Comparison of ENCODE assay signal across 10 cellular contexts in the genomic region with DNA sequence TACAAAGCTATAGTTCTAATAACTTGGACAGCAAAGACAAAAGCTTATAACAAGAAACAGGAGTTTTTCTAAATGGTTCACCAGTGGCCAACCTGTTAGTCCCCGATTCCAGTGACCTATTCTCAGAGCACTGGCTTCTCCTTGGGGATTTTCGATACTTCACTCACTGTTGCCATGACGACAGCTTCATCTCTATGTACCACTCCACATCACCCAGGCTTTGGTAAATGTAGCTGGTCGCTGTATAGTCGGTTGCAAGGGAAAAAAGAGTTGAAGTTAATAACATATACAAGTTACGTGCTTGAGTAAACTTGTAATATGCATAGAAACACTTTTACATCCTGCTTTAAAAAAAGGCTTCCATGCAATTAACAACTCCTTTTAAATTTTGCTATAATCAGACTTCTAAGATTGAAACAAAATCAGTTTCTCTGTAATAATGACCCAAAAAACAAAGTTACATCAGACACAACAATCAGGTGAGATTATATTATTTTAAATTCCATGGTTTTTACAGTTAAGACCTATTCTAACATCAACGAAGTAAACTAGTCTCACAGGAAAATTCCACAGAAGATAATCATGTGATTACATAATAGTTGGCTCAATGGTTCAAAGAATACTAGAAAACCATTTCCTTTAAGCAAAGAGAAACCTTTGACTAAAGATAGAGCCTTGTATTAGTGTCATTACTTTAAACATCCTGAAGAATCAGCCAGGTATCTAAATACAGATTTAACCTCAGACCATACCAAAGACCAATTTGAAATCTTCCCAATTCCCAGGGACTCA. TPM values are rescaled to one million over a fixed set of nuclear protein-coding genes. Genes with fewer than 3 reads are reported as not detected.
DNase-seq lines count a peak whose midpoint lies in the region; ATAC-seq, FAIRE-seq and TF ChIP-seq lines count a peak whose summit lies in the region.
"Had no signal": no experiment of that assay in that cellular context is flagged by ENCODE, and none has a peak within 500 bp of the region (broad histone marks: within the 10 kb centered on the region; RNA-seq: fewer than 3 reads in every experiment).

No MANE protein-coding gene starts in this region.

- no peak for FAIRE-seq in H1 (lab: Jason Lieb, UNC)

- POLR2A ChIA-PET in H1 (lab: Charles Lee; ENCODE audit: partially characterized antibody) = interaction anchor here (0.8 to 6.1 kb wide), 7 partner anchors 9 to 342 kb away, joined by 3 to 50 read pairs (median 5); no protein-coding TSS in a partner anchor

- peak; percentile 44 for DNase-seq in NCI-H1436 (lab: John Stamatoyannopoulos, UW)
- no peak for DNase-seq in NCI-H1436 treated with DMSO at 0.1 percent for 48 hours (lab: John Stamatoyannopoulos, UW)
- DNase-seq in NCI-H524 treated with DMSO at 0.1 percent for 48 hours (lab: John Stamatoyannopoulos, UW) = peak; percentile 18
- no peak for DNase-seq in H1 (ENCODE audit: low read depth in 1 of 2, low spot score in 2 of 2)
- peak in 1 of 2 donors; percentile 51 for DNase-seq in trophoblast cell
- no peak for DNase-seq in H7
- DNase-seq: Kasumi-1 had no signal

- H3K18ac ChIP-seq in H1 (ENCODE audit: extremely low read depth, low read length) (no peak overlapping the region), trophoblast cell (ENCODE audit: low read length) (no peak overlapping the region)

- H3K23ac ChIP-seq in H1 (ENCODE audit: insufficient read length) = no peak overlapping the region
- no peak overlapping the region for H3K23ac ChIP-seq in trophoblast cell (ENCODE audit: low read length)

- H2BK15ac ChIP-seq in H1 (ENCODE audit: low read length) = no peak overlapping the region

- no peak for TF ChIP-seq CTCF in H1 (IDR thresholded peaks at IDR 0.05; ENCODE audit: control extremely low read depth in 1 of 3, insufficient read depth in 1 of 3, low read depth in 1 of 3, low read length in 3 of 3)

- peaks cover 12 to 14% of the 10 kb centered on the region in 2 experiments for H4K20me1 ChIP-seq in H1 (replicated peaks in 1 of 2; ENCODE audit: control insufficient read depth in 1 of 2, insufficient read depth in 2 of 2, low read length in 2 of 2)

- H3K9me3 ChIP-seq in H1 (ENCODE audit: insufficient read depth in 2 of 2, low read depth in 1 of 2, low read length in 1 of 2) (no peaks in the 10 kb centered on the region), trophoblast cell (ENCODE audit: insufficient read depth, low read depth, low read length) (no peaks in the 10 kb centered on the region)

- no peak for TF ChIP-seq RAD21 in H1 (IDR thresholded peaks at IDR 0.05 in 1 of 2, conservative IDR thresholded peaks at IDR 0.05 in 1 of 2; ENCODE audit: low read depth in 2 of 2, low read length in 2 of 2)

- WGBS in H1 (ENCODE audit: extremely low coverage in 1 of 2, insufficient coverage in 1 of 2, insufficient read length in 1 of 2, insufficient replicate concordance in 2 of 2, low coverage in 1 of 2, low lambda C conversion rate in 2 of 2, missing lambda C conversion rate in 1 of 2), 2 experiments = 91% methylated on average over 7 of the region's 7 CpGs; no CpG with 5 or more reads in 1 of the 2 experiments
- no CpG with 5 or more reads among the region's 7 CpGs for WGBS in trophoblast cell (ENCODE audit: extremely low coverage, insufficient coverage, insufficient read length)

- no peak for TF ChIP-seq EP300 in H1 (IDR thresholded peaks at IDR 0.05; ENCODE audit: borderline replicate concordance in 1 of 2, low read depth in 2 of 2, low read length in 2 of 2)

- peak overlapping the region; percentile 47; the same call in 1 of the 2 replicates for H4K8ac ChIP-seq in H1 (ENCODE audit: extremely low read depth, insufficient read depth, low read length)
- H4K8ac ChIP-seq in trophoblast cell (ENCODE audit: low read depth, low read length) = no peak overlapping the region

- H2BK12ac ChIP-seq in H1 (ENCODE audit: low read depth, low read length) (no peak overlapping the region), trophoblast cell (ENCODE audit: low read length) (no peak overlapping the region)

- H3K23me2 ChIP-seq in H1 (ENCODE audit: low read depth, low read length) = peaks cover 10% of the 10 kb centered on the region

- H2AFZ ChIP-seq in H1 (ENCODE audit: low read length) (no peak overlapping the region), trophoblast cell (ENCODE audit: insufficient read depth, low read length, poor library complexity) (no peak overlapping the region)

- no peak overlapping the region for H3K56ac ChIP-seq in H1 (replicated peaks; ENCODE audit: insufficient read length, low read depth, low read length)

- H3K4me2 ChIP-seq in H1 (ENCODE audit: insufficient read depth in 1 of 2, low read depth in 2 of 2, low read length in 2 of 2) (peak overlapping the region; percentile 22 to 93; a peak in 3 of 4 replicates), trophoblast cell (ENCODE audit: low read length) (no peak overlapping the region)

- H3K14ac ChIP-seq in H1 (ENCODE audit: insufficient read length) = no peak overlapping the region
- no peak overlapping the region for H3K14ac ChIP-seq in trophoblast cell (ENCODE audit: low read length)

- H3K27ac ChIP-seq in H1 (ENCODE audit: low read depth, low read length) = no peak overlapping the region
- H3K27ac ChIP-seq in trophoblast cell (ENCODE audit: low read depth, low read length) = no peak overlapping the region
- H3K27ac ChIP-seq: C4-2B had no signal

- H3K4me3 ChIP-seq in H1 (ENCODE audit: extremely low read depth in 1 of 4, insufficient read depth in 2 of 4, low read depth in 3 of 4, low read length in 4 of 4) (peak overlapping the region in 1 of 4 experiments; percentile 89; a peak in 2 of 8 replicates), trophoblast cell (ENCODE audit: low read depth, low read length) (no peak overlapping the region), H7 (ENCODE audit: insufficient read depth, low read depth, low read length) (no peak overlapping the region)

- TF ChIP-seq POLR2A in H1 (IDR thresholded peaks at IDR 0.05; ENCODE audit: control extremely low read depth in 1 of 2, low read depth in 2 of 2, low read length in 2 of 2) = no peak

- H4K12ac ChIP-seq in trophoblast cell (ENCODE audit: low read depth, low read length) = no peak overlapping the region

- H3K27me3 ChIP-seq in H1 (replicated peaks in 1 of 4; ENCODE audit: control insufficient read depth in 3 of 4, extremely low read depth in 1 of 4, insufficient read depth in 3 of 4, low read length in 3 of 4) (peaks cover 0 to 1% (median 0%) of the 10 kb centered on the region in 4 experiments; a peak in 1 of 7 replicates), trophoblast cell (ENCODE audit: insufficient read depth, low read length) (no peaks in the 10 kb centered on the region), H7 (ENCODE audit: control insufficient read depth, insufficient read depth, low read length) (no peaks in the 10 kb centered on the region)

- no peak for ATAC-seq in HG02981 (IDR thresholded peaks at IDR 0.05; ENCODE audit: unreplicated experiment)
- no peak for ATAC-seq in HG02840 (IDR thresholded peaks at IDR 0.05; ENCODE audit: low FRiP score, unreplicated experiment)

- H4K91ac ChIP-seq in H1 (replicated peaks; ENCODE audit: insufficient read length, low read length) (no peak overlapping the region), trophoblast cell (ENCODE audit: low read depth, low read length) (no peak overlapping the region)

- H3K36me3 ChIP-seq in H1 (ENCODE audit: control insufficient read depth in 2 of 4, insufficient read depth in 4 of 4, low read length in 3 of 4) (peaks cover 8 to 71% (median 57%) of the 10 kb centered on the region in 4 experiments), trophoblast cell (ENCODE audit: control insufficient read depth in 1 of 2, insufficient read depth in 2 of 2, low read length in 2 of 2) (peaks cover 2 to 12% of the 10 kb centered on the region in 2 experiments), H7 (replicated peaks; ENCODE audit: control insufficient read depth, insufficient read depth, low read length) (peaks cover 43% of the 10 kb centered on the region)

- H2BK120ac ChIP-seq in H1 (replicated peaks; ENCODE audit: low read depth, low read length) (no peak overlapping the region), trophoblast cell (ENCODE audit: insufficient read depth, low read length, poor library complexity) (no peak overlapping the region)

- CTCF ChIA-PET in H1 (lab: Charles Lee; ENCODE audit: partially characterized antibody) = interaction anchor here (3.1 kb wide), 1 partner anchor 20 kb away, joined by 16 read pairs; no protein-coding TSS in a partner anchor

- H2AK5ac ChIP-seq in H1 (ENCODE audit: low read depth, low read length) = no peak overlapping the region
- no peak overlapping the region for H2AK5ac ChIP-seq in trophoblast cell (ENCODE audit: low read length)

- H3K79me2 ChIP-seq in H1 (ENCODE audit: control insufficient read depth in 1 of 2, insufficient read depth in 2 of 2, low read length in 2 of 2) (peaks cover 15 to 74% of the 10 kb centered on the region in 2 experiments; a peak in 3 of 4 replicates), trophoblast cell (ENCODE audit: control insufficient read depth, insufficient read depth, low read length, poor library complexity) (peaks cover 14% of the 10 kb centered on the region)

- H2BK20ac ChIP-seq in H1 (ENCODE audit: low read length) = no peak overlapping the region

- H3K79me1 ChIP-seq in H1 (ENCODE audit: low read depth, low read length) = 0 out of 2 replicates have a peak, but pooled peaks cover 2% of the 10 kb centered on the region
- H3K79me1 ChIP-seq in trophoblast cell (ENCODE audit: low read length) = peaks cover 14% of the 10 kb centered on the region

- H3K4me1 ChIP-seq in H1 (replicated peaks in 1 of 4; ENCODE audit: control insufficient read depth in 3 of 4, insufficient read depth in 4 of 4, low read length in 3 of 4) (peaks cover 0 to 4% (median 2%) of the 10 kb centered on the region in 4 experiments; a peak in 6 of 7 replicates), trophoblast cell (ENCODE audit: control insufficient read depth in 1 of 2, insufficient read depth in 2 of 2, low read length in 2 of 2) (peaks cover 0 to 4% of the 10 kb centered on the region in 2 experiments)

- no peak overlapping the region for H3K4ac ChIP-seq in H1 (replicated peaks; ENCODE audit: insufficient read length, low read depth, low read length)
- peak overlapping the region; percentile 99 for H3K4ac ChIP-seq in trophoblast cell (ENCODE audit: low read depth, low read length)

- H3K9ac ChIP-seq in H1 (replicated peaks in 1 of 4; ENCODE audit: extremely low read depth in 1 of 4, low read depth in 3 of 4, low read length in 3 of 4) (no peak overlapping the region), trophoblast cell (ENCODE audit: low read length) (no peak overlapping the region)

- no peak overlapping the region for H2BK5ac ChIP-seq in H1 (ENCODE audit: low read depth, low read length)
- no peak overlapping the region for H2BK5ac ChIP-seq in trophoblast cell (ENCODE audit: low read depth, low read length, poor library complexity)

- H4K5ac ChIP-seq in H1 (ENCODE audit: insufficient read length, low read depth, low read length) = no peak overlapping the region

RNA-seq across cellular contexts. Expression of gene CCNL1, which starts 2.9 kb away (rescaled TPM):
- total RNA-seq in H1 (2021; fragmentation: NEBNext Ultra II Directional; extraction: Animal tissue kit (Norgen Biotek cat#: 25700)) = 61.2 and 68.6 TPM in 2 replicates
- 64.5 and 87.6 TPM in 2 replicates for polyA plus RNA-seq in H1 (2011; rRNA removed)
- 68.4 TPM for polyA plus RNA-seq in H1 (2011; cell fraction: cytosol; rRNA removed)
- polyA plus RNA-seq in H1 (2011; cell fraction: nucleus; rRNA removed) = 330 TPM
- 40.6 to 54.1 TPM (median 46.0 TPM) in 4 replicates for polyA plus RNA-seq in H1 (2012, experiment 1 of 2)
- polyA plus RNA-seq in H1 (2012, experiment 2 of 2) = 3.7 TPM
- polyA plus RNA-seq in H1 (2013, experiment 1 of 2) = 82.9 TPM
- 66.2 TPM for polyA plus RNA-seq in H1 (2013, experiment 2 of 2)
- polyA minus RNA-seq in H1 (2011; rRNA and poly(A)+ RNA removed) = 76.1 and 90.5 TPM in 2 replicates
- polyA minus RNA-seq in H1 (2011; cell fraction: cytosol; rRNA and poly(A)+ RNA removed) = 78.8 TPM
- 499 TPM for polyA minus RNA-seq in H1 (2011; cell fraction: nucleus; rRNA and poly(A)+ RNA removed)
- polyA plus RNA-seq in trophoblast cell (2013) = 56.5 and 56.9 TPM in 2 replicates
- 41.1 and 75.1 TPM in 2 replicates for total RNA-seq in H7 (2014; rRNA removed; shearing (Covaris generic))

Comparison
In these comparisons a context has a peak if more than half of its experiments do, and no peak if none do; other contexts are left out.
1. DNase-seq: peak in NCI-H1436 (single experiment) and NCI-H524 treated with DMSO at 0.1 percent for 48 hours (single experiment); none in NCI-H1436 treated with DMSO at 0.1 percent for 48 hours (single experiment), H1 (0 of 2) and H7 (single experiment).